In genomic region chr18:25132786-25133496, GRCh38 we compare ENCODE assay signal across 27 cellular contexts.
"Had no signal": no experiment of that assay in that cellular context is flagged by ENCODE, and none has a peak within 500 bp of the region (broad histone marks: within the 10 kb centered on the region; RNA-seq: fewer than 3 reads in every experiment).

No MANE protein-coding gene starts in this region.

- H3K27ac Mint-ChIP-seq: immature natural killer cell; naive thymus-derived CD8-positive, alpha-beta T cell; neural progenitor cell; stimulated activated memory B cell treated with anti-CD40 and anti-IgM and Interleukin-4, amounts not matched to agents 10 μg/mL and 1 μg/mL and 100 μg/mL, for 72 hours; stimulated activated naive CD8-positive, alpha-beta T cell treated with anti-CD3 and anti-CD28 coated beads, Interleukin-15, amount 100 ng/mL, for 72 hours; type B pancreatic cell had no signal

- H3K36me3 ChIP-seq: left lung, lower lobe of right lung, neutrophil, right atrium auricular region, right lobe of liver, tibial nerve, uterus had no signal

- H3K27me3 Mint-ChIP-seq: stimulated activated memory B cell treated with anti-CD40 and anti-IgM and Interleukin-4, amounts not matched to agents 10 μg/mL and 1 μg/mL and 100 μg/mL, for 72 hours; stimulated activated naive CD8-positive, alpha-beta T cell treated with anti-CD3 and anti-CD28 coated beads, Interleukin-15, amount 100 ng/mL, for 72 hours; type B pancreatic cell had no signal

- H3K79me2 ChIP-seq: parathyroid adenoma had no signal

- H3K4me1 Mint-ChIP-seq: immature natural killer cell; naive thymus-derived CD8-positive, alpha-beta T cell; stimulated activated memory B cell treated with anti-CD40 and anti-IgM and Interleukin-4, amounts not matched to agents 10 μg/mL and 1 μg/mL and 100 μg/mL, for 72 hours; stimulated activated naive CD8-positive, alpha-beta T cell treated with anti-CD3 and anti-CD28 coated beads, Interleukin-15, amount 100 ng/mL, for 72 hours had no signal

- ATAC-seq: left colon; left lung; lower lobe of right lung; naive thymus-derived CD8-positive, alpha-beta T cell; right lobe of liver; stimulated activated memory B cell treated with anti-CD40 and anti-IgM and Interleukin-4, amounts not matched to agents 10 μg/mL and 1 μg/mL and 100 μg/mL, for 72 hours; stimulated activated naive CD8-positive, alpha-beta T cell treated with anti-CD3 and anti-CD28 coated beads, Interleukin-15, amount 100 ng/mL, for 72 hours had no signal

- H3K9me3 Mint-ChIP-seq: immature natural killer cell; naive thymus-derived CD8-positive, alpha-beta T cell; nephron; neural progenitor cell; stimulated activated memory B cell treated with anti-CD40 and anti-IgM and Interleukin-4, amounts not matched to agents 10 μg/mL and 1 μg/mL and 100 μg/mL, for 72 hours; stimulated activated naive CD8-positive, alpha-beta T cell treated with anti-CD3 and anti-CD28 coated beads, Interleukin-15, amount 100 ng/mL, for 72 hours had no signal

- H3K9me3 ChIP-seq: left lung, lower lobe of right lung, neutrophil, right atrium auricular region, right lobe of liver, tibial nerve, uterus had no signal

- H2AFZ ChIP-seq: neural progenitor cell, parathyroid adenoma had no signal

- H3K4me1 ChIP-seq: parathyroid adenoma, right lobe of liver, uterus had no signal

- H3K27me3 ChIP-seq: left lung, neural progenitor cell, neutrophil, right atrium auricular region, right lobe of liver, tibial nerve, uterus had no signal

- H3K4me2 ChIP-seq: neural progenitor cell, smooth muscle cell had no signal

- H3K9ac ChIP-seq: neural progenitor cell, parathyroid adenoma had no signal

- H3K4me3 ChIP-seq: left lung, lower lobe of right lung, neural progenitor cell, right atrium auricular region, right lobe of liver, smooth muscle cell, tibial nerve, uterus had no signal

- H3K36me3 Mint-ChIP-seq: immature natural killer cell; naive thymus-derived CD8-positive, alpha-beta T cell; stimulated activated memory B cell treated with anti-CD40 and anti-IgM and Interleukin-4, amounts not matched to agents 10 μg/mL and 1 μg/mL and 100 μg/mL, for 72 hours had no signal

- DNase-seq: hypothalamus; immature natural killer cell; kidney; left colon; left lung; lower lobe of right lung; mammary epithelial cell; mesenchymal stem cell; naive thymus-derived CD8-positive, alpha-beta T cell; occipital lobe; right lobe of liver; stimulated activated CD4-positive, alpha-beta T cell treated with anti-CD3 and anti-CD28 coated beads, Interleukin-1b, Interleukin-23, amount 100 ng/mL, for 48 hours; stimulated activated CD4-positive, alpha-beta T cell treated with anti-CD3 and anti-CD28 coated beads, Interleukin-2, amount 100 ng/mL, for 48 hours; stimulated activated CD4-positive, alpha-beta T cell treated with anti-CD3 and anti-CD28 coated beads, Interleukin-4, amount 100 ng/mL, for 4 hours; stimulated activated CD8-positive, alpha-beta memory T cell treated with anti-CD3 and anti-CD28 coated beads, Interleukin-4, amount 100 ng/mL, for 48 hours; stimulated activated naive CD4-positive, alpha-beta T cell treated with Interleukin-2 at 50 U/mL for 16 hours; stimulated activated naive CD8-positive, alpha-beta T cell treated with anti-CD3 and anti-CD28 coated beads, Interleukin-15, amount 100 ng/mL, for 72 hours; uterus had no signal

- H3K27ac ChIP-seq: left lung, lower lobe of right lung, neural progenitor cell, neutrophil, parathyroid adenoma, right atrium auricular region, right lobe of liver, tibial nerve, uterus had no signal

- H3K4me3 Mint-ChIP-seq: immature natural killer cell; naive thymus-derived CD8-positive, alpha-beta T cell; nephron; neural progenitor cell; stimulated activated memory B cell treated with anti-CD40 and anti-IgM and Interleukin-4, amounts not matched to agents 10 μg/mL and 1 μg/mL and 100 μg/mL, for 72 hours; stimulated activated naive CD8-positive, alpha-beta T cell treated with anti-CD3 and anti-CD28 coated beads, Interleukin-15, amount 100 ng/mL, for 72 hours; type B pancreatic cell had no signal
